Comparison of ENCODE assay signal across 8 cellular contexts in the genomic region with DNA sequence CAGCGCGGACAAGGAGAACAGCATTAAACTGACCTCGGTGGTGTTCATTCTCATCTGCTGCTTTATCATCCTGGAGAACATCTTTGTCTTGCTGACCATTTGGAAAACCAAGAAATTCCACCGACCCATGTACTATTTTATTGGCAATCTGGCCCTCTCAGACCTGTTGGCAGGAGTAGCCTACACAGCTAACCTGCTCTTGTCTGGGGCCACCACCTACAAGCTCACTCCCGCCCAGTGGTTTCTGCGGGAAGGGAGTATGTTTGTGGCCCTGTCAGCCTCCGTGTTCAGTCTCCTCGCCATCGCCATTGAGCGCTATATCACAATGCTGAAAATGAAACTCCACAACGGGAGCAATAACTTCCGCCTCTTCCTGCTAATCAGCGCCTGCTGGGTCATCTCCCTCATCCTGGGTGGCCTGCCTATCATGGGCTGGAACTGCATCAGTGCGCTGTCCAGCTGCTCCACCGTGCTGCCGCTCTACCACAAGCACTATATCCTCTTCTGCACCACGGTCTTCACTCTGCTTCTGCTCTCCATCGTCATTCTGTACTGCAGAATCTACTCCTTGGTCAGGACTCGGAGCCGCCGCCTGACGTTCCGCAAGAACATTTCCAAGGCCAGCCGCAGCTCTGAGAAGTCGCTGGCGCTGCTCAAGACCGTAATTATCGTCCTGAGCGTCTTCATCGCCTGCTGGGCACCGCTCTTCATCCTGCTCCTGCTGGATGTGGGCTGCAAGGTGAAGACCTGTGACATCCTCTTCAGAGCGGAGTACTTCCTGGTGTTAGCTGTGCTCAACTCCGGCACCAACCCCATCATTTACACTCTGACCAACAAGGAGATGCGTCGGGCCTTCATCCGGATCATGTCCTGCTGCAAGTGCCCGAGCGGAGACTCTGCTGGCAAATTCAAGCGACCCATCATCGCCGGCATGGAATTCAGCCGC. TPM values are rescaled to one million over a fixed set of nuclear protein-coding genes. Genes with fewer than 3 reads are reported as not detected.
DNase-seq lines count a peak whose midpoint lies in the region; ATAC-seq and TF ChIP-seq lines count a peak whose summit lies in the region.

No MANE protein-coding gene starts in this region.

- H3K4me1 ChIP-seq in BE2C: peaks cover 4% of the 10 kb centered on the region

- no peak overlapping the region for H3K4me3 ChIP-seq in BE2C (ENCODE audit: low read depth, low read length)

- no peaks in the 10 kb centered on the region for H3K27me3 ChIP-seq in BE2C

- DNase-seq in T-helper 17 cell (peak; percentile 26 to 44 (median 40)), caudate nucleus (lab: John Stamatoyannopoulos, UW) (peak in 4 of 61 donors; percentile 3 to 30 (median 20)), osteocyte (ENCODE audit: extremely low spot score, unreplicated experiment) (no peak), BE2C (no peak), epidermal melanocyte (ENCODE audit: insufficient read length, low spot score) (no peak), AG08395 (ENCODE audit: low spot score) (no peak)

- H3K9me3 Mint-ChIP-seq in osteocyte (ENCODE audit: unreplicated experiment): no peaks in the 10 kb centered on the region

- H3K36me3 Mint-ChIP-seq in T-helper 17 cell (ENCODE audit: low read depth): peaks cover 30% of the 10 kb centered on the region
- no peaks in the 10 kb centered on the region for H3K36me3 Mint-ChIP-seq in osteocyte (ENCODE audit: unreplicated experiment)

- peak overlapping the region; percentile 100 for H3K27ac Mint-ChIP-seq in T-helper 17 cell
- no peak overlapping the region for H3K27ac Mint-ChIP-seq in osteocyte (ENCODE audit: unreplicated experiment)

- H3K9me3 ChIP-seq in T-helper 17 cell (ENCODE audit: control insufficient read depth, low read length, poor library complexity, severe bottlenecking): no peaks in the 10 kb centered on the region
- no peaks in the 10 kb centered on the region for H3K9me3 ChIP-seq in BE2C

- H3K27ac ChIP-seq in C4-2B (no peak overlapping the region), caudate nucleus (ENCODE audit: low read depth, low read length) (peak overlapping the region; percentile 70)

- H3K4me3 Mint-ChIP-seq in T-helper 17 cell (peak overlapping the region; percentile 100), osteocyte (ENCODE audit: unreplicated experiment) (no peak overlapping the region)

- H3K27me3 Mint-ChIP-seq in T-helper 17 cell (no peaks in the 10 kb centered on the region), osteocyte (ENCODE audit: unreplicated experiment) (peaks cover 41% of the 10 kb centered on the region)

- TF ChIP-seq CTCF in C4-2B (conservative IDR thresholded peaks at IDR 0.05) (peak; percentile 60), osteocyte (IDR thresholded peaks at IDR 0.05) (peak; percentile 16), BE2C (IDR thresholded peaks at IDR 0.05; ENCODE audit: low read depth, low read length) (no peak)

- H3K36me3 ChIP-seq in BE2C: no peaks in the 10 kb centered on the region

- ATAC-seq in T-helper 17 cell (peak; percentile 35), GM18909 (IDR thresholded peaks at IDR 0.05; ENCODE audit: poor library complexity, unreplicated experiment) (no peak)

- peaks cover 52% of the 10 kb centered on the region for H3K4me1 Mint-ChIP-seq in T-helper 17 cell
- peaks cover 30% of the 10 kb centered on the region for H3K4me1 Mint-ChIP-seq in osteocyte (ENCODE audit: unreplicated experiment)

RNA-seq across cellular contexts. Expression of gene S1PR1, which starts 2.5 kb away (rescaled TPM):
- total RNA-seq in T-helper 17 cell (100 to 1,000 TPM; 157 to 226 TPM), osteocyte (0.31 TPM in 1 of 2 replicates, not detected in the other)
- 8.5 TPM for polyA plus RNA-seq in BE2C (2012; ENCODE audit: insufficient read depth, insufficient read length, low read depth)

Comparison
In these comparisons a context has a peak if more than half of its experiments do, and no peak if none do; other contexts are left out.
1. DNase-seq: peak in T-helper 17 cell (3 of 3); none in osteocyte (single experiment), BE2C (single experiment), epidermal melanocyte (single experiment) and AG08395 (single experiment).
2. RNA of gene S1PR1, which starts 2.5 kb away (total RNA-seq): 157 to 226 TPM in T-helper 17 cell; 0.31 TPM in osteocyte; every median in the first group is over 100 times any median in the second.